9 cellular contexts compared by ENCODE assay signal in the genomic region with DNA sequence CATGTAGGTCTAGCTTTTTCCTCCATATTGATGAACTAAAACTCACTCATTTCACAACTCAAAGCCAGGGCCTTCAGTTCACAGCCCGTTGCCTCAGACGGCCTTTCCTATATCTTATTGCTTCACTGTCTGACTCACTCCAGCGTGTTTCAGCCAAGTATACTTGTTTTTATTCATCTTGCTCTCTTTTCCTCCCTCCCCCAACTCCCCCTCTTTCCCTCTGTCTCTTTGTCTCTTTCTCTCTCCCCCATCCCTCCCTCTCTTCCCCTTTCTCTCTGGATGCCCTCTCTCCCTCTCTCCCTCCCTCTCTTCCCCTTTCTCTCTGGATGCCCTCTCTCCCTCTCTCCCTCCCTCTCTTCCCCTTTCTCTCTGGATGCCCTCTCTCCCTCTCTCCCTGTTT. TPM values are rescaled to one million over a fixed set of nuclear protein-coding genes. Genes with fewer than 3 reads are reported as not detected.
DNase-seq lines count a peak whose midpoint lies in the region; ATAC-seq and TF ChIP-seq lines count a peak whose summit lies in the region.
"Not testable (repeated sequence)": the region's sequence is repeated elsewhere in the genome, so short reads cannot be mapped to it uniquely, and the experiment has no call there.
"Had no signal": no experiment of that assay in that cellular context is flagged by ENCODE, and none has a peak within 500 bp of the region (broad histone marks: within the 10 kb centered on the region; RNA-seq: fewer than 3 reads in every experiment).

No MANE protein-coding gene starts in this region.

- not testable (repeated sequence) for H2AFZ ChIP-seq in PC-3 (ENCODE audit: low read length)

- not testable (repeated sequence) for H3K4me2 ChIP-seq in PC-3 (ENCODE audit: low read length)

- 46 to 57% methylated on average over 3 of the region's 3 CpGs for WGBS in heart right ventricle, 2 donors

- H3K4me1 ChIP-seq in PC-3 (ENCODE audit: insufficient read depth, low read length); mucosa of descending colon (ENCODE audit: low read depth): not testable (repeated sequence)
- peaks cover 0 to 28% (median 10%) of the 10 kb centered on the region in 9 donors for H3K4me1 ChIP-seq in heart right ventricle

- H3K36me3 ChIP-seq in PC-3 (ENCODE audit: low read depth, low read length); mucosa of descending colon (ENCODE audit: low read depth): not testable (repeated sequence)
- H3K36me3 ChIP-seq in heart right ventricle = peaks cover 0 to 23% (median 7%) of the 10 kb centered on the region in 9 donors

- H3K27ac ChIP-seq in PC-3 (ENCODE audit: low read length) = not testable (repeated sequence)
- peak overlapping the region; percentile 47 to 96 (median 90) for H3K27ac ChIP-seq in dorsolateral prefrontal cortex
- peak overlapping the region; percentile 0 to 91 (median 87) for H3K27ac ChIP-seq in heart right ventricle

- intact Hi-C loops in PC-3 (cut with micrococcal nuclease); mucosa of descending colon (cut with DNase I, micrococcal nuclease): not testable (repeated sequence)
- intact Hi-C loops in dorsolateral prefrontal cortex (cut with DNase I) (loop anchor here (5.0 kb wide), 3 partner anchors 33 to 113 kb away; partner anchors contain the start of gene THBS2 (in 1 of the 2)), heart right ventricle (cut with DNase I) (loop anchor here in 1 of 10 donors (10.0 kb wide), 1 partner anchor 1340 kb away; the partner anchor contains the start of genes PSMB1 and TBP)

- H3K27me3 ChIP-seq in PC-3 (ENCODE audit: low read length); dorsolateral prefrontal cortex; heart right ventricle: not testable (repeated sequence)

- H3K4me1 Mint-ChIP-seq in activated naive CD4-positive, alpha-beta T cell treated with anti-CD3 and anti-CD28 coated beads, Interleukin-2, amount 50 U/mL, for 24 hours = peaks cover 17% of the 10 kb centered on the region

- TF ChIP-seq CTCF in PC-3 (conservative IDR thresholded peaks at IDR 0.05; ENCODE audit: low read depth, low read length); dorsolateral prefrontal cortex (IDR thresholded peaks at IDR 0.05 in 54 of 56, conservative IDR thresholded peaks at IDR 0.05 in 2 of 56; ENCODE audit: low read depth in 1 of 56, partially characterized antibody in 56 of 56); heart right ventricle (IDR thresholded peaks at IDR 0.05); mucosa of descending colon (IDR thresholded peaks at IDR 0.05): not testable (repeated sequence)

- H3K9me3 Mint-ChIP-seq in activated naive CD4-positive, alpha-beta T cell treated with anti-CD3 and anti-CD28 coated beads, Interleukin-2, amount 50 U/mL, for 24 hours = peaks cover 14% of the 10 kb centered on the region

- H3K27me3 Mint-ChIP-seq in activated naive CD4-positive, alpha-beta T cell treated with anti-CD3 and anti-CD28 coated beads, Interleukin-2, amount 50 U/mL, for 24 hours = not testable (repeated sequence)

- H3K4me3 Mint-ChIP-seq in activated naive CD4-positive, alpha-beta T cell treated with anti-CD3 and anti-CD28 coated beads, Interleukin-2, amount 50 U/mL, for 24 hours = not testable (repeated sequence)

- not testable (repeated sequence) for BruUV-seq in PC-3 (replicated peaks; lab: Mats Ljungman, UMichigan)

- not testable (repeated sequence) for H3K36me3 Mint-ChIP-seq in activated naive CD4-positive, alpha-beta T cell treated with anti-CD3 and anti-CD28 coated beads, Interleukin-2, amount 50 U/mL, for 24 hours

- not testable (repeated sequence) for H3K9me3 ChIP-seq in PC-3 (ENCODE audit: low read length); heart right ventricle; mucosa of descending colon

- not testable (repeated sequence) for H3K9ac ChIP-seq in PC-3 (ENCODE audit: low read length)

- H3F3A ChIP-seq in PC-3 (ENCODE audit: low read length, unreplicated experiment) = not testable (repeated sequence)

- H3K4me3 ChIP-seq in PC-3 (ENCODE audit: low read length); heart right ventricle; mucosa of descending colon; skeletal muscle cell (ENCODE audit: low read depth, low read length): not testable (repeated sequence)
- H3K4me3 ChIP-seq in dorsolateral prefrontal cortex = peak overlapping the region in 2 of 59 donors; percentile 12

- peak overlapping the region; percentile 11 for H3K27ac Mint-ChIP-seq in activated naive CD4-positive, alpha-beta T cell treated with anti-CD3 and anti-CD28 coated beads, Interleukin-2, amount 50 U/mL, for 24 hours

- H3K9me2 ChIP-seq in PC-3 (replicated peaks; ENCODE audit: low read length) = not testable (repeated sequence)

- H3K79me2 ChIP-seq in PC-3 (ENCODE audit: low read length) = not testable (repeated sequence)

- CTCF ChIA-PET in PC-3 (lab: Charles Lee) = not testable (repeated sequence)

- DNase-seq in A172 (ENCODE audit: low spot score) (peak; percentile 69), H4 (ENCODE audit: low spot score) (peak; percentile 49), PC-3 (peak; percentile 39), mucosa of descending colon (peak in 1 of 3 donors; percentile 29), skeletal muscle cell (ENCODE audit: low read depth) (peak; percentile 89)
- not testable (repeated sequence) for DNase-seq in dorsolateral prefrontal cortex, heart right ventricle

- not testable (repeated sequence) for ATAC-seq in PC-3
- ATAC-seq in heart right ventricle (peak; percentile 46 to 70 (median 60)), mucosa of descending colon (peak; percentile 14)

- not testable (repeated sequence) for H4K20me1 ChIP-seq in PC-3 (ENCODE audit: low read length)

- POLR2A ChIA-PET in PC-3 (lab: Charles Lee; ENCODE audit: unreplicated experiment) = not testable (repeated sequence)

RNA-seq across cellular contexts. Expression of gene THBS2, which starts 38.9 kb away (rescaled TPM):
- 137 and 151 TPM in 2 replicates for total RNA-seq in A172 (2014; rRNA removed; shearing (Covaris generic))
- total RNA-seq in H4 (2014; rRNA removed; shearing (Covaris generic)) = 0.19 and 0.21 TPM in 2 replicates
- total RNA-seq in PC-3 (2014; rRNA removed) (0.52 TPM in 1 of 2 replicates, not detected in the other), dorsolateral prefrontal cortex (10 to 100 TPM in 119 of 120 experiments, 1 to 10 TPM in 1; 9.6 to 96.0 (median 23.8) TPM), heart right ventricle (10 to 100 TPM in 5 of 10 donors, 1 to 10 TPM in 5; 6.0 to 45.9 (median 10.7) TPM), mucosa of descending colon (10 to 100 TPM in 1 of 3 donors, 1 to 10 TPM in 2; 3.7 to 39.1 (median 4.0) TPM)
- polyA plus RNA-seq in heart right ventricle = 10 to 100 TPM in 1 of 2 donors, 1 to 10 TPM in 1; 5.2 to 13.6 TPM
- total RNA-seq: activated T-helper 2 cell treated with anti-CD3 and anti-CD28 coated beads, Interferon-gamma antibody, Interleukin-2, Interleukin-4, amounts not matched to agents 10 μg/mL and 5 μg/mL and 100 μg/mL, durations not matched to agents 14 hours and 24 hours and 36 hours had no signal
